ENCODE assay signal across 1 cellular context in the genomic region with DNA sequence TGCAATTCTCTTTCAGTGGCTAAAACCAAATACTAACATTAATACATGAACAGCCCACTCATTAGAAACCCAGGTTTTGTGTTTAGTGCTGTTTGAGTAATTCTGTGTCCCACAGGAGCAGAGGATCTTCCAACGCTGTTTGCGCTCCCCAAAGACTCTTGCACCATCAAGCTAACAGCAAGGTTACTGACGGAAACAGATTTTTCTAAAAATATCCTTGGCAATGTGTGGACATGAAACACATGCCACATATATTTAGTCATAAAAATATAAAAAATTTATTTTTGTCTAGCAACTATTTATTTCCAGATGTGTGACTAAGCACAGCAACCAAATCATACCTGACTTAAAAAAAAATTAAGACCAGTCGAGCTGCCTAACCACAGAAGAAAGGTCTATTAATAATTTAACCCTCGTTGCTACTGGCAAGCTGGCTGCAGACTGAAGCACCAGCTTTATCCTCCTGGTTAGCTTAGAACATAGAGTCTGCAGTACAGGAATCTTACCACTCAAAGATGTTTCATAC.
TF ChIP-seq lines count a peak whose summit lies in the region.

No MANE protein-coding gene starts in this region.

TF ChIP-seq in GM12878, 131 proteins besides CTCF, POLR2A, EP300 and RAD21 (continued from another document and continues in another):
- TF ChIP-seq, protein P1, sequence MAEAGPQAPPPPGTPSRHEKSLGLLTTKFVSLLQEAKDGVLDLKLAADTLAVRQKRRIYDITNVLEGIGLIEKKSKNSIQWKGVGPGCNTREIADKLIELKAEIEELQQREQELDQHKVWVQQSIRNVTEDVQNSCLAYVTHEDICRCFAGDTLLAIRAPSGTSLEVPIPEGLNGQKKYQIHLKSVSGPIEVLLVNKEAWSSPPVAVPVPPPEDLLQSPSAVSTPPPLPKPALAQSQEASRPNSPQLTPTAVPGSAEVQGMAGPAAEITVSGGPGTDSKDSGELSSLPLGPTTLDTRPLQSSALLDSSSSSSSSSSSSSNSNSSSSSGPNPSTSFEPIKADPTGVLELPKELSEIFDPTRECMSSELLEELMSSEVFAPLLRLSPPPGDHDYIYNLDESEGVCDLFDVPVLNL (IDR thresholded peaks at IDR 0.05; ENCODE audit: low read depth, low read length) = no peak
- no peak for TF ChIP-seq ZZZ3 (IDR thresholded peaks at IDR 0.05; ENCODE audit: control insufficient read depth, insufficient read length, low read depth)
- TF ChIP-seq, protein P2, sequence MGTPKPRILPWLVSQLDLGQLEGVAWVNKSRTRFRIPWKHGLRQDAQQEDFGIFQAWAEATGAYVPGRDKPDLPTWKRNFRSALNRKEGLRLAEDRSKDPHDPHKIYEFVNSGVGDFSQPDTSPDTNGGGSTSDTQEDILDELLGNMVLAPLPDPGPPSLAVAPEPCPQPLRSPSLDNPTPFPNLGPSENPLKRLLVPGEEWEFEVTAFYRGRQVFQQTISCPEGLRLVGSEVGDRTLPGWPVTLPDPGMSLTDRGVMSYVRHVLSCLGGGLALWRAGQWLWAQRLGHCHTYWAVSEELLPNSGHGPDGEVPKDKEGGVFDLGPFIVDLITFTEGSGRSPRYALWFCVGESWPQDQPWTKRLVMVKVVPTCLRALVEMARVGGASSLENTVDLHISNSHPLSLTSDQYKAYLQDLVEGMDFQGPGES (IDR thresholded peaks at IDR 0.05) = no peak
- no peak for TF ChIP-seq KLF5 (IDR thresholded peaks at IDR 0.05; ENCODE audit: partially characterized antibody)
- TF ChIP-seq, protein P3, sequence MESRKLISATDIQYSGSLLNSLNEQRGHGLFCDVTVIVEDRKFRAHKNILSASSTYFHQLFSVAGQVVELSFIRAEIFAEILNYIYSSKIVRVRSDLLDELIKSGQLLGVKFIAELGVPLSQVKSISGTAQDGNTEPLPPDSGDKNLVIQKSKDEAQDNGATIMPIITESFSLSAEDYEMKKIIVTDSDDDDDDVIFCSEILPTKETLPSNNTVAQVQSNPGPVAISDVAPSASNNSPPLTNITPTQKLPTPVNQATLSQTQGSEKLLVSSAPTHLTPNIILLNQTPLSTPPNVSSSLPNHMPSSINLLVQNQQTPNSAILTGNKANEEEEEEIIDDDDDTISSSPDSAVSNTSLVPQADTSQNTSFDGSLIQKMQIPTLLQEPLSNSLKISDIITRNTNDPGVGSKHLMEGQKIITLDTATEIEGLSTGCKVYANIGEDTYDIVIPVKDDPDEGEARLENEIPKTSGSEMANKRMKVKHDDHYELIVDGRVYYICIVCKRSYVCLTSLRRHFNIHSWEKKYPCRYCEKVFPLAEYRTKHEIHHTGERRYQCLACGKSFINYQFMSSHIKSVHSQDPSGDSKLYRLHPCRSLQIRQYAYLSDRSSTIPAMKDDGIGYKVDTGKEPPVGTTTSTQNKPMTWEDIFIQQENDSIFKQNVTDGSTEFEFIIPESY (IDR thresholded peaks at IDR 0.05) = no peak
- no peak for TF ChIP-seq BCL11A (IDR thresholded peaks at IDR 0.05; ENCODE audit: low read depth, low read length)
- TF ChIP-seq, protein P4, sequence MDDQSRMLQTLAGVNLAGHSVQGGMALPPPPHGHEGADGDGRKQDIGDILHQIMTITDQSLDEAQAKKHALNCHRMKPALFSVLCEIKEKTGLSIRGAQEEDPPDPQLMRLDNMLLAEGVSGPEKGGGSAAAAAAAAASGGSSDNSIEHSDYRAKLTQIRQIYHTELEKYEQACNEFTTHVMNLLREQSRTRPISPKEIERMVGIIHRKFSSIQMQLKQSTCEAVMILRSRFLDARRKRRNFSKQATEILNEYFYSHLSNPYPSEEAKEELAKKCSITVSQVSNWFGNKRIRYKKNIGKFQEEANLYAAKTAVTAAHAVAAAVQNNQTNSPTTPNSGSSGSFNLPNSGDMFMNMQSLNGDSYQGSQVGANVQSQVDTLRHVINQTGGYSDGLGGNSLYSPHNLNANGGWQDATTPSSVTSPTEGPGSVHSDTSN (IDR thresholded peaks at IDR 0.05; ENCODE audit: insufficient replicate concordance, low read depth, low read length) = no peak
- 0 out of 2 replicates have a peak, but pooled peaks have one; percentile 27 for TF ChIP-seq TCF12 (IDR thresholded peaks at IDR 0.05; ENCODE audit: low read depth, low read length)
- TF ChIP-seq IKZF1 (conservative IDR thresholded peaks at IDR 0.05) = peak; percentile 66
- TF ChIP-seq, protein P5, sequence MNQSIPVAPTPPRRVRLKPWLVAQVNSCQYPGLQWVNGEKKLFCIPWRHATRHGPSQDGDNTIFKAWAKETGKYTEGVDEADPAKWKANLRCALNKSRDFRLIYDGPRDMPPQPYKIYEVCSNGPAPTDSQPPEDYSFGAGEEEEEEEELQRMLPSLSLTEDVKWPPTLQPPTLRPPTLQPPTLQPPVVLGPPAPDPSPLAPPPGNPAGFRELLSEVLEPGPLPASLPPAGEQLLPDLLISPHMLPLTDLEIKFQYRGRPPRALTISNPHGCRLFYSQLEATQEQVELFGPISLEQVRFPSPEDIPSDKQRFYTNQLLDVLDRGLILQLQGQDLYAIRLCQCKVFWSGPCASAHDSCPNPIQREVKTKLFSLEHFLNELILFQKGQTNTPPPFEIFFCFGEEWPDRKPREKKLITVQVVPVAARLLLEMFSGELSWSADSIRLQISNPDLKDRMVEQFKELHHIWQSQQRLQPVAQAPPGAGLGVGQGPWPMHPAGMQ (IDR thresholded peaks at IDR 0.05; ENCODE audit: borderline replicate concordance) = no peak
- TF ChIP-seq MYB (IDR thresholded peaks at IDR 0.05; ENCODE audit: borderline replicate concordance, low read depth, low read length) = no peak
- TF ChIP-seq CBX5 (IDR thresholded peaks at IDR 0.05; ENCODE audit: low read depth) = peak; percentile 28; the same call in 1 of the 2 replicates
- TF ChIP-seq, protein P6, sequence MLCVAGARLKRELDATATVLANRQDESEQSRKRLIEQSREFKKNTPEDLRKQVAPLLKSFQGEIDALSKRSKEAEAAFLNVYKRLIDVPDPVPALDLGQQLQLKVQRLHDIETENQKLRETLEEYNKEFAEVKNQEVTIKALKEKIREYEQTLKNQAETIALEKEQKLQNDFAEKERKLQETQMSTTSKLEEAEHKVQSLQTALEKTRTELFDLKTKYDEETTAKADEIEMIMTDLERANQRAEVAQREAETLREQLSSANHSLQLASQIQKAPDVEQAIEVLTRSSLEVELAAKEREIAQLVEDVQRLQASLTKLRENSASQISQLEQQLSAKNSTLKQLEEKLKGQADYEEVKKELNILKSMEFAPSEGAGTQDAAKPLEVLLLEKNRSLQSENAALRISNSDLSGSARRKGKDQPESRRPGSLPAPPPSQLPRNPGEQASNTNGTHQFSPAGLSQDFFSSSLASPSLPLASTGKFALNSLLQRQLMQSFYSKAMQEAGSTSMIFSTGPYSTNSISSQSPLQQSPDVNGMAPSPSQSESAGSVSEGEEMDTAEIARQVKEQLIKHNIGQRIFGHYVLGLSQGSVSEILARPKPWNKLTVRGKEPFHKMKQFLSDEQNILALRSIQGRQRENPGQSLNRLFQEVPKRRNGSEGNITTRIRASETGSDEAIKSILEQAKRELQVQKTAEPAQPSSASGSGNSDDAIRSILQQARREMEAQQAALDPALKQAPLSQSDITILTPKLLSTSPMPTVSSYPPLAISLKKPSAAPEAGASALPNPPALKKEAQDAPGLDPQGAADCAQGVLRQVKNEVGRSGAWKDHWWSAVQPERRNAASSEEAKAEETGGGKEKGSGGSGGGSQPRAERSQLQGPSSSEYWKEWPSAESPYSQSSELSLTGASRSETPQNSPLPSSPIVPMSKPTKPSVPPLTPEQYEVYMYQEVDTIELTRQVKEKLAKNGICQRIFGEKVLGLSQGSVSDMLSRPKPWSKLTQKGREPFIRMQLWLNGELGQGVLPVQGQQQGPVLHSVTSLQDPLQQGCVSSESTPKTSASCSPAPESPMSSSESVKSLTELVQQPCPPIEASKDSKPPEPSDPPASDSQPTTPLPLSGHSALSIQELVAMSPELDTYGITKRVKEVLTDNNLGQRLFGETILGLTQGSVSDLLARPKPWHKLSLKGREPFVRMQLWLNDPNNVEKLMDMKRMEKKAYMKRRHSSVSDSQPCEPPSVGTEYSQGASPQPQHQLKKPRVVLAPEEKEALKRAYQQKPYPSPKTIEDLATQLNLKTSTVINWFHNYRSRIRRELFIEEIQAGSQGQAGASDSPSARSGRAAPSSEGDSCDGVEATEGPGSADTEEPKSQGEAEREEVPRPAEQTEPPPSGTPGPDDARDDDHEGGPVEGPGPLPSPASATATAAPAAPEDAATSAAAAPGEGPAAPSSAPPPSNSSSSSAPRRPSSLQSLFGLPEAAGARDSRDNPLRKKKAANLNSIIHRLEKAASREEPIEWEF (IDR thresholded peaks at IDR 0.05; ENCODE audit: insufficient replicate concordance, low read depth, low read length) = no peak
- TF ChIP-seq MTA2 (IDR thresholded peaks at IDR 0.05; ENCODE audit: low read depth) = peak; percentile 63
- TF ChIP-seq GABPA (IDR thresholded peaks at IDR 0.05; ENCODE audit: low read depth) = no peak
- no peak for TF ChIP-seq CHD2 (IDR thresholded peaks at IDR 0.05; ENCODE audit: borderline replicate concordance, low read depth, low read length)
- TF ChIP-seq, protein P7, sequence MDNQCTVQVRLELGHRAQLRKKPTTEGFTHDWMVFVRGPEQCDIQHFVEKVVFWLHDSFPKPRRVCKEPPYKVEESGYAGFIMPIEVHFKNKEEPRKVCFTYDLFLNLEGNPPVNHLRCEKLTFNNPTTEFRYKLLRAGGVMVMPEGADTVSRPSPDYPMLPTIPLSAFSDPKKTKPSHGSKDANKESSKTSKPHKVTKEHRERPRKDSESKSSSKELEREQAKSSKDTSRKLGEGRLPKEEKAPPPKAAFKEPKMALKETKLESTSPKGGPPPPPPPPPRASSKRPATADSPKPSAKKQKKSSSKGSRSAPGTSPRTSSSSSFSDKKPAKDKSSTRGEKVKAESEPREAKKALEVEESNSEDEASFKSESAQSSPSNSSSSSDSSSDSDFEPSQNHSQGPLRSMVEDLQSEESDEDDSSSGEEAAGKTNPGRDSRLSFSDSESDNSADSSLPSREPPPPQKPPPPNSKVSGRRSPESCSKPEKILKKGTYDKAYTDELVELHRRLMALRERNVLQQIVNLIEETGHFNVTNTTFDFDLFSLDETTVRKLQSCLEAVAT (IDR thresholded peaks at IDR 0.05) = no peak
- no peak for TF ChIP-seq NR2C1 (IDR thresholded peaks at IDR 0.05)
- TF ChIP-seq SIX5 (IDR thresholded peaks at IDR 0.05; ENCODE audit: low read depth, low read length, severe bottlenecking) = no peak
- TF ChIP-seq, protein P8, sequence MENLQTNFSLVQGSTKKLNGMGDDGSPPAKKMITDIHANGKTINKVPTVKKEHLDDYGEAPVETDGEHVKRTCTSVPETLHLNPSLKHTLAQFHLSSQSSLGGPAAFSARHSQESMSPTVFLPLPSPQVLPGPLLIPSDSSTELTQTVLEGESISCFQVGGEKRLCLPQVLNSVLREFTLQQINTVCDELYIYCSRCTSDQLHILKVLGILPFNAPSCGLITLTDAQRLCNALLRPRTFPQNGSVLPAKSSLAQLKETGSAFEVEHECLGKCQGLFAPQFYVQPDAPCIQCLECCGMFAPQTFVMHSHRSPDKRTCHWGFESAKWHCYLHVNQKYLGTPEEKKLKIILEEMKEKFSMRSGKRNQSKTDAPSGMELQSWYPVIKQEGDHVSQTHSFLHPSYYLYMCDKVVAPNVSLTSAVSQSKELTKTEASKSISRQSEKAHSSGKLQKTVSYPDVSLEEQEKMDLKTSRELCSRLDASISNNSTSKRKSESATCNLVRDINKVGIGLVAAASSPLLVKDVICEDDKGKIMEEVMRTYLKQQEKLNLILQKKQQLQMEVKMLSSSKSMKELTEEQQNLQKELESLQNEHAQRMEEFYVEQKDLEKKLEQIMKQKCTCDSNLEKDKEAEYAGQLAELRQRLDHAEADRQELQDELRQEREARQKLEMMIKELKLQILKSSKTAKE (IDR thresholded peaks at IDR 0.05; ENCODE audit: low read depth, poor library complexity, severe bottlenecking) = peak; percentile 47
- no peak for TF ChIP-seq CEBPB (IDR thresholded peaks at IDR 0.05; ENCODE audit: borderline replicate concordance in 1 of 2, low read depth in 2 of 2, low read length in 2 of 2)
- TF ChIP-seq KAT2A (conservative IDR thresholded peaks at IDR 0.05; ENCODE audit: control insufficient read depth, low read depth, low read length) = no peak
- TF ChIP-seq NR2F1 (conservative IDR thresholded peaks at IDR 0.05) = no peak
- TF ChIP-seq, protein P9, sequence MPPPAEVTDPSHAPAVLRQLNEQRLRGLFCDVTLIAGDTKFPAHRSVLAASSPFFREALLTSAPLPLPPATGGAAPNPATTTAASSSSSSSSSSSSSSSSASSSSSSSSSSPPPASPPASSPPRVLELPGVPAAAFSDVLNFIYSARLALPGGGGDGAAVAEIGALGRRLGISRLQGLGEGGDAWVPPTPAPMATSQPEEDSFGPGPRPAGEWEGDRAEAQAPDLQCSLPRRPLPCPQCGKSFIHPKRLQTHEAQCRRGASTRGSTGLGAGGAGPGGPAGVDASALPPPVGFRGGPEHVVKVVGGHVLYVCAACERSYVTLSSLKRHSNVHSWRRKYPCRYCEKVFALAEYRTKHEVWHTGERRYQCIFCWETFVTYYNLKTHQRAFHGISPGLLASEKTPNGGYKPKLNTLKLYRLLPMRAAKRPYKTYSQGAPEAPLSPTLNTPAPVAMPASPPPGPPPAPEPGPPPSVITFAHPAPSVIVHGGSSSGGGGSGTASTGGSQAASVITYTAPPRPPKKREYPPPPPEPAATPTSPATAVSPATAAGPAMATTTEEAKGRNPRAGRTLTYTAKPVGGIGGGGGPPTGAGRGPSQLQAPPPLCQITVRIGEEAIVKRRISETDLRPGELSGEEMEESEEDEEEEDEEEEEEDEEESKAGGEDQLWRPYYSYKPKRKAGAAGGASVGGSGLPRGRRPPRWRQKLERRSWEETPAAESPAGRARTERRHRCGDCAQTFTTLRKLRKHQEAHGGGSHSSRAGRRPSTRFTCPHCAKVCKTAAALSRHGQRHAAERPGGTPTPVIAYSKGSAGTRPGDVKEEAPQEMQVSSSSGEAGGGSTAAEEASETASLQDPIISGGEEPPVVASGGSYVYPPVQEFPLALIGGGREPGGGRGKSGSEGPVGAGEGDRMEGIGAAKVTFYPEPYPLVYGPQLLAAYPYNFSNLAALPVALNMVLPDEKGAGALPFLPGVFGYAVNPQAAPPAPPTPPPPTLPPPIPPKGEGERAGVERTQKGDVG (CRISPR knock-in tag; IDR thresholded peaks at IDR 0.05) = no peak
- TF ChIP-seq RAD51 (IDR thresholded peaks at IDR 0.05) = no peak
- TF ChIP-seq SIN3A (IDR thresholded peaks at IDR 0.05; ENCODE audit: low read depth, low read length) = no peak
- TF ChIP-seq TAF1 (IDR thresholded peaks at IDR 0.05; ENCODE audit: borderline replicate concordance, low read depth, low read length) = no peak
- TF ChIP-seq, protein P10, sequence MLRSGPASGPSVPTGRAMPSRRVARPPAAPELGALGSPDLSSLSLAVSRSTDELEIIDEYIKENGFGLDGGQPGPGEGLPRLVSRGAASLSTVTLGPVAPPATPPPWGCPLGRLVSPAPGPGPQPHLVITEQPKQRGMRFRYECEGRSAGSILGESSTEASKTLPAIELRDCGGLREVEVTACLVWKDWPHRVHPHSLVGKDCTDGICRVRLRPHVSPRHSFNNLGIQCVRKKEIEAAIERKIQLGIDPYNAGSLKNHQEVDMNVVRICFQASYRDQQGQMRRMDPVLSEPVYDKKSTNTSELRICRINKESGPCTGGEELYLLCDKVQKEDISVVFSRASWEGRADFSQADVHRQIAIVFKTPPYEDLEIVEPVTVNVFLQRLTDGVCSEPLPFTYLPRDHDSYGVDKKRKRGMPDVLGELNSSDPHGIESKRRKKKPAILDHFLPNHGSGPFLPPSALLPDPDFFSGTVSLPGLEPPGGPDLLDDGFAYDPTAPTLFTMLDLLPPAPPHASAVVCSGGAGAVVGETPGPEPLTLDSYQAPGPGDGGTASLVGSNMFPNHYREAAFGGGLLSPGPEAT (IDR thresholded peaks at IDR 0.05; ENCODE audit: low read depth) = no peak
- TF ChIP-seq, protein P11, sequence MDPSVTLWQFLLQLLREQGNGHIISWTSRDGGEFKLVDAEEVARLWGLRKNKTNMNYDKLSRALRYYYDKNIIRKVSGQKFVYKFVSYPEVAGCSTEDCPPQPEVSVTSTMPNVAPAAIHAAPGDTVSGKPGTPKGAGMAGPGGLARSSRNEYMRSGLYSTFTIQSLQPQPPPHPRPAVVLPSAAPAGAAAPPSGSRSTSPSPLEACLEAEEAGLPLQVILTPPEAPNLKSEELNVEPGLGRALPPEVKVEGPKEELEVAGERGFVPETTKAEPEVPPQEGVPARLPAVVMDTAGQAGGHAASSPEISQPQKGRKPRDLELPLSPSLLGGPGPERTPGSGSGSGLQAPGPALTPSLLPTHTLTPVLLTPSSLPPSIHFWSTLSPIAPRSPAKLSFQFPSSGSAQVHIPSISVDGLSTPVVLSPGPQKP (IDR thresholded peaks at IDR 0.05; ENCODE audit: low read depth, low read length) = no peak
